ENCODE assay signal across 8 cellular contexts in the genomic region with DNA sequence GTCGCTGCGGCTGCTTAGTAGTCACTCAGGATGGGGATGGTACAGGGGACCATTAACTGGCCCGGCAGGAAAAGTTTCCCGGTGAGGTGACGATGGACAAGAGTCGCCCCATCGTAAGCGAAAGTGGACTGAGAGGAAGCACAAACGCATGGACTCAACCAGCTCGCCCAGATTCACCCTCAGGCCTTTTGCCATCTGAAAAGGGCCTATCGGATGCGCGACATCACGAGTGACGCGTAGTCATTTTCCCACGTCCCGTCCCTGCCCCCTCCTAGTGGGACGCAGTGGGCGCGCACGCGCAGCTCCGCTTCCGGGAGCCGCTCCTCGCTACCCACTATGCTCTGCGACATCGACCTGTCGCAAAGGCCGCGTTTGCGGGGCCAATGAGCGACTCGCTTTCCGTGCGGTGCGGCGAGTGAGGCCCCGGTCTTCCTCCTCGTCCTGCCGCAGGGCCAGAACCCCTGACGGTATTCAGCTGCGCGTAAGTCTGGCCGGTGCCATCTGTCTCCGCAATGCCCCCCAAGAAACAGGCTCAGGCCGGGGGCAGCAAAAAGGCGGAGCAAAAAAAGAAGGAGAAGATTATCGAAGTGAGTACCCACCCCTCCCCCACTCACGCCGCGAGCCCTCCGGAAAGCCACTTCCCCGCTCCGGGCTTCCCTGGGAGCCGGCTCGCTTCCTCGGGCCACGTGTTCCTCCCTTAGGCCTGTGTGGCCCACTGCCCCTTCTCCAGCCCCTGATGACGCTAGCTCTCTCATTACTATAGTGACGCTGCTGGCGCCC. TPM values are rescaled to one million over a fixed set of nuclear protein-coding genes. Genes with fewer than 3 reads are reported as not detected.
DNase-seq lines count a peak whose midpoint lies in the region; ATAC-seq and TF ChIP-seq lines count a peak whose summit lies in the region.

A gene (plus strand): TSS at position 390 of the 780 bp plus-strand sequence. CDS start 123 bp downstream, at position 513.

- peaks cover 54% of the 10 kb centered on the region for H3K36me3 Mint-ChIP-seq in activated T-cell treated with anti-CD3 and anti-CD28 coated beads, Interleukin-2, amount 50 U/mL, for 24 hours (ENCODE audit: low read depth)

- peak within 1 kb of the TSS; percentile 66 for H3K4me3 ChIP-seq in epithelial cell of proximal tubule (ENCODE audit: low read depth, low read length)
- peak within 1 kb of the TSS; percentile 88 to 97 for H3K4me3 ChIP-seq in mucosa of rectum (ENCODE audit: low read length in 2 of 2)

- H3K9me3 ChIP-seq in mucosa of rectum (ENCODE audit: control insufficient read depth in 2 of 2, low read length in 2 of 2), result no peaks in the 10 kb centered on the region

- no peaks in the 10 kb centered on the region for H3K27me3 ChIP-seq in mucosa of rectum (ENCODE audit: control insufficient read depth in 2 of 2, insufficient read depth in 2 of 2, low read length in 2 of 2)

- peaks cover 22 to 23% of the 10 kb centered on the region in 2 donors for H3K4me1 ChIP-seq in mucosa of rectum (ENCODE audit: control insufficient read depth in 2 of 2, insufficient read depth in 2 of 2, low read length in 2 of 2)

- no peak for TF ChIP-seq RAD21 in Ishikawa (IDR thresholded peaks at IDR 0.05; ENCODE audit: low read depth)

- H3K9me3 Mint-ChIP-seq in activated T-cell treated with anti-CD3 and anti-CD28 coated beads, Interleukin-2, amount 50 U/mL, for 24 hours, result no peaks in the 10 kb centered on the region

- TF ChIP-seq EP300 in Ishikawa (IDR thresholded peaks at IDR 0.05; ENCODE audit: borderline replicate concordance), result no peak

- peaks cover 62% of the 10 kb centered on the region for H3K4me1 Mint-ChIP-seq in activated T-cell treated with anti-CD3 and anti-CD28 coated beads, Interleukin-2, amount 50 U/mL, for 24 hours (ENCODE audit: low read depth)

- no peak for TF ChIP-seq CTCF in epithelial cell of proximal tubule (conservative IDR thresholded peaks at IDR 0.05; ENCODE audit: low read depth, low read length)

- peak within 1 kb of the TSS; percentile 89 to 96 for H3K27ac ChIP-seq in mucosa of rectum (ENCODE audit: low read depth in 2 of 2, low read length in 2 of 2)

- H3K36me3 ChIP-seq in mucosa of rectum (ENCODE audit: control insufficient read depth in 2 of 2, insufficient read depth in 2 of 2, low read length in 2 of 2), result no peaks in the 10 kb centered on the region

- peak within 1 kb of the TSS; percentile 98 for H3K27ac Mint-ChIP-seq in activated T-cell treated with anti-CD3 and anti-CD28 coated beads, Interleukin-2, amount 50 U/mL, for 24 hours

- peak within 1 kb of the TSS; percentile 92 to 93 for H3K9ac ChIP-seq in mucosa of rectum (ENCODE audit: low read depth in 1 of 2, low read length in 2 of 2)

- peak; percentile 81 for ATAC-seq in GM21576 (IDR thresholded peaks at IDR 0.05; ENCODE audit: unreplicated experiment)

- H3K27me3 Mint-ChIP-seq in activated T-cell treated with anti-CD3 and anti-CD28 coated beads, Interleukin-2, amount 50 U/mL, for 24 hours, result no peaks in the 10 kb centered on the region

- peak; percentile 96 for DNase-seq in DMS153 (lab: John Stamatoyannopoulos, UW)
- DNase-seq in activated T-cell treated with anti-CD3 and anti-CD28 coated beads, Interleukin-2, amount 50 U/mL, for 24 hours, result peak; percentile 96
- DNase-seq in epithelial cell of proximal tubule (ENCODE audit: low read depth), result peak; percentile 73
- DNase-seq in stimulated activated CD8-positive, alpha-beta memory T cell treated with anti-CD3 and anti-CD28 coated beads, Interleukin-4, amount 100 ng/mL, for 48 hours, result peak; percentile 96

- peak within 1 kb of the TSS; percentile 95 for H3K4me3 Mint-ChIP-seq in activated T-cell treated with anti-CD3 and anti-CD28 coated beads, Interleukin-2, amount 50 U/mL, for 24 hours

TF ChIP-seq in Ishikawa, 13 proteins besides CTCF, POLR2A, EP300 and RAD21 (continues in another document):
- TF ChIP-seq FOXM1 (IDR thresholded peaks at IDR 0.05; ENCODE audit: borderline replicate concordance, low read depth), result peak; percentile 30; the same call in 1 of the 2 replicates
- TF ChIP-seq, protein P1, sequence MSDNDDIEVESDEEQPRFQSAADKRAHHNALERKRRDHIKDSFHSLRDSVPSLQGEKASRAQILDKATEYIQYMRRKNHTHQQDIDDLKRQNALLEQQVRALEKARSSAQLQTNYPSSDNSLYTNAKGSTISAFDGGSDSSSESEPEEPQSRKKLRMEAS (IDR thresholded peaks at IDR 0.05), result peak; percentile 81
- TF ChIP-seq, protein P2, sequence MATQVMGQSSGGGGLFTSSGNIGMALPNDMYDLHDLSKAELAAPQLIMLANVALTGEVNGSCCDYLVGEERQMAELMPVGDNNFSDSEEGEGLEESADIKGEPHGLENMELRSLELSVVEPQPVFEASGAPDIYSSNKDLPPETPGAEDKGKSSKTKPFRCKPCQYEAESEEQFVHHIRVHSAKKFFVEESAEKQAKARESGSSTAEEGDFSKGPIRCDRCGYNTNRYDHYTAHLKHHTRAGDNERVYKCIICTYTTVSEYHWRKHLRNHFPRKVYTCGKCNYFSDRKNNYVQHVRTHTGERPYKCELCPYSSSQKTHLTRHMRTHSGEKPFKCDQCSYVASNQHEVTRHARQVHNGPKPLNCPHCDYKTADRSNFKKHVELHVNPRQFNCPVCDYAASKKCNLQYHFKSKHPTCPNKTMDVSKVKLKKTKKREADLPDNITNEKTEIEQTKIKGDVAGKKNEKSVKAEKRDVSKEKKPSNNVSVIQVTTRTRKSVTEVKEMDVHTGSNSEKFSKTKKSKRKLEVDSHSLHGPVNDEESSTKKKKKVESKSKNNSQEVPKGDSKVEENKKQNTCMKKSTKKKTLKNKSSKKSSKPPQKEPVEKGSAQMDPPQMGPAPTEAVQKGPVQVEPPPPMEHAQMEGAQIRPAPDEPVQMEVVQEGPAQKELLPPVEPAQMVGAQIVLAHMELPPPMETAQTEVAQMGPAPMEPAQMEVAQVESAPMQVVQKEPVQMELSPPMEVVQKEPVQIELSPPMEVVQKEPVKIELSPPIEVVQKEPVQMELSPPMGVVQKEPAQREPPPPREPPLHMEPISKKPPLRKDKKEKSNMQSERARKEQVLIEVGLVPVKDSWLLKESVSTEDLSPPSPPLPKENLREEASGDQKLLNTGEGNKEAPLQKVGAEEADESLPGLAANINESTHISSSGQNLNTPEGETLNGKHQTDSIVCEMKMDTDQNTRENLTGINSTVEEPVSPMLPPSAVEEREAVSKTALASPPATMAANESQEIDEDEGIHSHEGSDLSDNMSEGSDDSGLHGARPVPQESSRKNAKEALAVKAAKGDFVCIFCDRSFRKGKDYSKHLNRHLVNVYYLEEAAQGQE (IDR thresholded peaks at IDR 0.05; ENCODE audit: low read depth), result no peak
- TF ChIP-seq TAF1 (IDR thresholded peaks at IDR 0.05; ENCODE audit: low read depth), result peak; percentile 91
- TF ChIP-seq TEAD4 (IDR thresholded peaks at IDR 0.05), result no peak; the same call in 1 of the 2 replicates
- peak; percentile 96; the same call in 1 of the 2 replicates for TF ChIP-seq EGR1 (IDR thresholded peaks at IDR 0.05)
- no peak for TF ChIP-seq ZBTB7A (IDR thresholded peaks at IDR 0.05; ENCODE audit: low read depth)
- peak; percentile 61 for TF ChIP-seq TCF12 (IDR thresholded peaks at IDR 0.05; ENCODE audit: low read depth)
- TF ChIP-seq CREB1 (IDR thresholded peaks at IDR 0.05; ENCODE audit: low read depth), result peak; percentile 64

TF ChIP-seq in PFSK-1, 5 proteins besides CTCF, POLR2A, EP300 and RAD21:
- TF ChIP-seq, protein P2 (IDR thresholded peaks at IDR 0.05; ENCODE audit: insufficient read depth in 1 of 2, low read depth in 2 of 2, low read length in 2 of 2), result peak in 1 of 2 experiments; percentile 41; a peak in 1 of 4 replicates
- TF ChIP-seq POLR2AphosphoS5 (IDR thresholded peaks at IDR 0.05; ENCODE audit: low read depth, low read length) (peak; percentile 92), FOXP2 (optimal IDR thresholded peaks at IDR 0.05; ENCODE audit: borderline replicate concordance, extremely low read depth, extremely low read length, insufficient read depth) (peak; percentile 91), TAF1 (IDR thresholded peaks at IDR 0.05; ENCODE audit: borderline replicate concordance, insufficient read depth, low read length) (peak; percentile 74; the same call in 1 of the 2 replicates), SIN3A (IDR thresholded peaks at IDR 0.05; ENCODE audit: borderline replicate concordance, insufficient read depth, low read length) (peak; percentile 79; the same call in 1 of the 2 replicates)
TF ChIP-seq in PFSK-1: peak in this region for 5.

RNA-seq across cellular contexts. Expression of the gene that starts here (rescaled TPM):
- polyA plus RNA-seq in PFSK-1 (2012; ENCODE audit: insufficient read length, low read depth), result 104 TPM
- total RNA-seq in epithelial cell of proximal tubule, result 63.1 and 80.2 TPM in 2 replicates

Comparison
In these comparisons a context has a peak if more than half of its experiments do, and no peak if none do; other contexts are left out.
1. Peak in every context shown above with its lines: DNase-seq, ATAC-seq, H3K4me3 ChIP-seq and H3K27ac ChIP-seq.